ENCODE assay signal across 2 cellular contexts in genomic region chr1:8197493-8198282, GRCh38.
TF ChIP-seq lines count a peak whose summit lies in the region.

No MANE protein-coding gene starts in this region.

TF ChIP-seq in K562, 482 proteins besides CTCF, POLR2A, EP300 and RAD21 (continued from another document and continues in another):
- TF ChIP-seq RBM14 (IDR thresholded peaks at IDR 0.05; ENCODE audit: borderline replicate concordance, insufficient read depth, low read depth, low read length) (no peak), ZNF717 (CRISPR knock-in tag; IDR thresholded peaks at IDR 0.05) (no peak), FOXA1 (IDR thresholded peaks at IDR 0.05; ENCODE audit: borderline replicate concordance) (no peak), HMG20B (CRISPR knock-in tag; IDR thresholded peaks at IDR 0.05) (no peak), GTF2F1 (IDR thresholded peaks at IDR 0.05; ENCODE audit: low read depth, low read length) (no peak), NFYB (IDR thresholded peaks at IDR 0.05; ENCODE audit: extremely low read depth, insufficient read length) (no peak), SRF (CRISPR knock-in tag; IDR thresholded peaks at IDR 0.05) (peak in 1 of 2 experiments; percentile 76; a peak in 2 of 4 replicates), ARID4B (CRISPR knock-in tag; IDR thresholded peaks at IDR 0.05) (0 out of 2 replicates have a peak, but pooled peaks have one; percentile 39), XRCC4 (IDR thresholded peaks at IDR 0.05; ENCODE audit: extremely low read depth, insufficient read depth, insufficient read length) (no peak), ZNF184 (CRISPR knock-in tag; IDR thresholded peaks at IDR 0.05) (no peak), ZFPM2 (CRISPR knock-in tag; IDR thresholded peaks at IDR 0.05) (no peak), ZNF146 (CRISPR knock-in tag; IDR thresholded peaks at IDR 0.05; ENCODE audit: unreplicated experiment) (peak; percentile 16), BACH1 (tag; IDR thresholded peaks at IDR 0.05) (peak; percentile 96), ZNF12 (CRISPR knock-in tag; IDR thresholded peaks at IDR 0.05) (no peak; the same call in 1 of the 2 replicates), ELF1 (tag; IDR thresholded peaks at IDR 0.05) (no peak; the same call in 1 of the 2 replicates), THAP12 (CRISPR knock-in tag; IDR thresholded peaks at IDR 0.05) (no peak), NONO (IDR thresholded peaks at IDR 0.05; ENCODE audit: low read depth in 2 of 2, low read length in 1 of 2) (peak in 1 of 2 experiments; percentile 86; a peak in 2 of 4 replicates), SMAD3 (CRISPR knock-in tag; conservative IDR thresholded peaks at IDR 0.05) (0 out of 2 replicates have a peak, but pooled peaks have one; percentile 30), HDAC8 (tag; IDR thresholded peaks at IDR 0.05) (no peak), HDGF (IDR thresholded peaks at IDR 0.05) (no peak; the same call in 1 of the 2 replicates), ADNP (tag; IDR thresholded peaks at IDR 0.05) (no peak), ZNF3 (CRISPR knock-in tag; IDR thresholded peaks at IDR 0.05) (no peak)
- TF ChIP-seq, protein P1, sequence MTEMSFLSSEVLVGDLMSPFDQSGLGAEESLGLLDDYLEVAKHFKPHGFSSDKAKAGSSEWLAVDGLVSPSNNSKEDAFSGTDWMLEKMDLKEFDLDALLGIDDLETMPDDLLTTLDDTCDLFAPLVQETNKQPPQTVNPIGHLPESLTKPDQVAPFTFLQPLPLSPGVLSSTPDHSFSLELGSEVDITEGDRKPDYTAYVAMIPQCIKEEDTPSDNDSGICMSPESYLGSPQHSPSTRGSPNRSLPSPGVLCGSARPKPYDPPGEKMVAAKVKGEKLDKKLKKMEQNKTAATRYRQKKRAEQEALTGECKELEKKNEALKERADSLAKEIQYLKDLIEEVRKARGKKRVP (CRISPR knock-in tag; IDR thresholded peaks at IDR 0.05), result peak; percentile 73
- TF ChIP-seq, protein P2, sequence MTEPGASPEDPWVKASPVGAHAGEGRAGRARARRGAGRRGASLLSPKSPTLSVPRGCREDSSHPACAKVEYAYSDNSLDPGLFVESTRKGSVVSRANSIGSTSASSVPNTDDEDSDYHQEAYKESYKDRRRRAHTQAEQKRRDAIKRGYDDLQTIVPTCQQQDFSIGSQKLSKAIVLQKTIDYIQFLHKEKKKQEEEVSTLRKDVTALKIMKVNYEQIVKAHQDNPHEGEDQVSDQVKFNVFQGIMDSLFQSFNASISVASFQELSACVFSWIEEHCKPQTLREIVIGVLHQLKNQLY (CRISPR knock-in tag; conservative IDR thresholded peaks at IDR 0.05), result no peak
- TF ChIP-seq, protein P3, sequence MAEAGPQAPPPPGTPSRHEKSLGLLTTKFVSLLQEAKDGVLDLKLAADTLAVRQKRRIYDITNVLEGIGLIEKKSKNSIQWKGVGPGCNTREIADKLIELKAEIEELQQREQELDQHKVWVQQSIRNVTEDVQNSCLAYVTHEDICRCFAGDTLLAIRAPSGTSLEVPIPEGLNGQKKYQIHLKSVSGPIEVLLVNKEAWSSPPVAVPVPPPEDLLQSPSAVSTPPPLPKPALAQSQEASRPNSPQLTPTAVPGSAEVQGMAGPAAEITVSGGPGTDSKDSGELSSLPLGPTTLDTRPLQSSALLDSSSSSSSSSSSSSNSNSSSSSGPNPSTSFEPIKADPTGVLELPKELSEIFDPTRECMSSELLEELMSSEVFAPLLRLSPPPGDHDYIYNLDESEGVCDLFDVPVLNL (CRISPR knock-in tag; IDR thresholded peaks at IDR 0.05; ENCODE audit: low read depth), result no peak

TF ChIP-seq in HepG2, 621 proteins besides CTCF, POLR2A, EP300 and RAD21 (continued from another document and continues in another):
- TF ChIP-seq, protein P4, sequence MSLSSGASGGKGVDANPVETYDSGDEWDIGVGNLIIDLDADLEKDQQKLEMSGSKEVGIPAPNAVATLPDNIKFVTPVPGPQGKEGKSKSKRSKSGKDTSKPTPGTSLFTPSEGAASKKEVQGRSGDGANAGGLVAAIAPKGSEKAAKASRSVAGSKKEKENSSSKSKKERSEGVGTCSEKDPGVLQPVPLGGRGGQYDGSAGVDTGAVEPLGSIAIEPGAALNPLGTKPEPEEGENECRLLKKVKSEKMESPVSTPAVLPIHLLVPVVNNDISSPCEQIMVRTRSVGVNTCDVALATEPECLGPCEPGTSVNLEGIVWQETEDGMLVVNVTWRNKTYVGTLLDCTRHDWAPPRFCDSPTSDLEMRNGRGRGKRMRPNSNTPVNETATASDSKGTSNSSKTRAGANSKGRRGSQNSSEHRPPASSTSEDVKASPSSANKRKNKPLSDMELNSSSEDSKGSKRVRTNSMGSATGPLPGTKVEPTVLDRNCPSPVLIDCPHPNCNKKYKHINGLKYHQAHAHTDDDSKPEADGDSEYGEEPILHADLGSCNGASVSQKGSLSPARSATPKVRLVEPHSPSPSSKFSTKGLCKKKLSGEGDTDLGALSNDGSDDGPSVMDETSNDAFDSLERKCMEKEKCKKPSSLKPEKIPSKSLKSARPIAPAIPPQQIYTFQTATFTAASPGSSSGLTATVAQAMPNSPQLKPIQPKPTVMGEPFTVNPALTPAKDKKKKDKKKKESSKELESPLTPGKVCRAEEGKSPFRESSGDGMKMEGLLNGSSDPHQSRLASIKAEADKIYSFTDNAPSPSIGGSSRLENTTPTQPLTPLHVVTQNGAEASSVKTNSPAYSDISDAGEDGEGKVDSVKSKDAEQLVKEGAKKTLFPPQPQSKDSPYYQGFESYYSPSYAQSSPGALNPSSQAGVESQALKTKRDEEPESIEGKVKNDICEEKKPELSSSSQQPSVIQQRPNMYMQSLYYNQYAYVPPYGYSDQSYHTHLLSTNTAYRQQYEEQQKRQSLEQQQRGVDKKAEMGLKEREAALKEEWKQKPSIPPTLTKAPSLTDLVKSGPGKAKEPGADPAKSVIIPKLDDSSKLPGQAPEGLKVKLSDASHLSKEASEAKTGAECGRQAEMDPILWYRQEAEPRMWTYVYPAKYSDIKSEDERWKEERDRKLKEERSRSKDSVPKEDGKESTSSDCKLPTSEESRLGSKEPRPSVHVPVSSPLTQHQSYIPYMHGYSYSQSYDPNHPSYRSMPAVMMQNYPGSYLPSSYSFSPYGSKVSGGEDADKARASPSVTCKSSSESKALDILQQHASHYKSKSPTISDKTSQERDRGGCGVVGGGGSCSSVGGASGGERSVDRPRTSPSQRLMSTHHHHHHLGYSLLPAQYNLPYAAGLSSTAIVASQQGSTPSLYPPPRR (CRISPR knock-in tag; IDR thresholded peaks at IDR 0.05; ENCODE audit: borderline replicate concordance), result peak; percentile 70
- TF ChIP-seq ZNF629 (CRISPR knock-in tag; conservative IDR thresholded peaks at IDR 0.05) (peak; percentile 4; the same call in 1 of the 2 replicates), SNRNP70 (IDR thresholded peaks at IDR 0.05; ENCODE audit: low read depth, low read length) (no peak), ZUFSP (CRISPR knock-in tag; IDR thresholded peaks at IDR 0.05; ENCODE audit: borderline replicate concordance) (no peak), DZIP1 (CRISPR knock-in tag; IDR thresholded peaks at IDR 0.05) (0 out of 2 replicates have a peak, but pooled peaks have one; percentile 24), RERE (CRISPR knock-in tag; IDR thresholded peaks at IDR 0.05; ENCODE audit: low read depth) (peak; percentile 90), GATAD1 (CRISPR knock-in tag; IDR thresholded peaks at IDR 0.05) (peak; percentile 61; the same call in 1 of the 2 replicates), ZFX (CRISPR knock-in tag; IDR thresholded peaks at IDR 0.05; ENCODE audit: low read depth) (peak; percentile 72), GZF1 (CRISPR knock-in tag; IDR thresholded peaks at IDR 0.05) (no peak), ZNF816 (CRISPR knock-in tag; IDR thresholded peaks at IDR 0.05; ENCODE audit: borderline replicate concordance) (no peak), ZBTB34 (CRISPR knock-in tag; IDR thresholded peaks at IDR 0.05) (peak; percentile 55; the same call in 1 of the 2 replicates)
- TF ChIP-seq, protein P5, sequence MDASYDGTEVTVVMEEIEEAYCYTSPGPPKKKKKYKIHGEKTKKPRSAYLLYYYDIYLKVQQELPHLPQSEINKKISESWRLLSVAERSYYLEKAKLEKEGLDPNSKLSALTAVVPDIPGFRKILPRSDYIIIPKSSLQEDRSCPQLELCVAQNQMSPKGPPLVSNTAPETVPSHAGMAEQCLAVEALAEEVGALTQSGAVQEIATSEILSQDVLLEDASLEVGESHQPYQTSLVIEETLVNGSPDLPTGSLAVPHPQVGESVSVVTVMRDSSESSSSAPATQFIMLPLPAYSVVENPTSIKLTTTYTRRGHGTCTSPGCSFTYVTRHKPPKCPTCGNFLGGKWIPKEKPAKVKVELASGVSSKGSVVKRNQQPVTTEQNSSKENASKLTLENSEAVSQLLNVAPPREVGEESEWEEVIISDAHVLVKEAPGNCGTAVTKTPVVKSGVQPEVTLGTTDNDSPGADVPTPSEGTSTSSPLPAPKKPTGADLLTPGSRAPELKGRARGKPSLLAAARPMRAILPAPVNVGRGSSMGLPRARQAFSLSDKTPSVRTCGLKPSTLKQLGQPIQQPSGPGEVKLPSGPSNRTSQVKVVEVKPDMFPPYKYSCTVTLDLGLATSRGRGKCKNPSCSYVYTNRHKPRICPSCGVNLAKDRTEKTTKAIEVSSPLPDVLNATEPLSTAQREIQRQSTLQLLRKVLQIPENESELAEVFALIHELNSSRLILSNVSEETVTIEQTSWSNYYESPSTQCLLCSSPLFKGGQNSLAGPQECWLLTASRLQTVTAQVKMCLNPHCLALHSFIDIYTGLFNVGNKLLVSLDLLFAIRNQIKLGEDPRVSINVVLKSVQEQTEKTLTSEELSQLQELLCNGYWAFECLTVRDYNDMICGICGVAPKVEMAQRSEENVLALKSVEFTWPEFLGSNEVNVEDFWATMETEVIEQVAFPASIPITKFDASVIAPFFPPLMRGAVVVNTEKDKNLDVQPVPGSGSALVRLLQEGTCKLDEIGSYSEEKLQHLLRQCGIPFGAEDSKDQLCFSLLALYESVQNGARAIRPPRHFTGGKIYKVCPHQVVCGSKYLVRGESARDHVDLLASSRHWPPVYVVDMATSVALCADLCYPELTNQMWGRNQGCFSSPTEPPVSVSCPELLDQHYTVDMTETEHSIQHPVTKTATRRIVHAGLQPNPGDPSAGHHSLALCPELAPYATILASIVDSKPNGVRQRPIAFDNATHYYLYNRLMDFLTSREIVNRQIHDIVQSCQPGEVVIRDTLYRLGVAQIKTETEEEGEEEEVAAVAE (CRISPR knock-in tag; IDR thresholded peaks at IDR 0.05; ENCODE audit: borderline replicate concordance), result peak; percentile 64; the same call in 1 of the 2 replicates
